Comparison of ENCODE assay signal across 8 cellular contexts in genomic region chr10:117496616-117497028, GRCh38. TPM values are rescaled to one million over a fixed set of nuclear protein-coding genes. Genes with fewer than 3 reads are reported as not detected.
DNase-seq lines count a peak whose midpoint lies in the region; ATAC-seq and TF ChIP-seq lines count a peak whose summit lies in the region.

No MANE protein-coding gene starts in this region.

- DNase-seq in AG04449 (ENCODE audit: low read depth, low spot score) (peak; percentile 40), NCI-H345 treated with DMSO at 0.1 percent for 48 hours (lab: John Stamatoyannopoulos, UW; ENCODE audit: unreplicated experiment) (peak; percentile 4), cerebellum (ENCODE audit: low spot score) (peak; percentile 67), left kidney (ENCODE audit: low read depth, low spot score) (peak; percentile 90)
- peak; percentile 82 for DNase-seq in activated CD4-positive, alpha-beta T cell treated with anti-CD3 and anti-CD28 coated beads for 36 hours
- DNase-seq in stimulated activated CD4-positive, alpha-beta T cell treated with anti-CD3 and anti-CD28 coated beads, Interleukin-2, amount 100 ng/mL, for 48 hours = peak; percentile 67 to 69

- no peak overlapping the region for H3K27ac Mint-ChIP-seq in activated CD4-positive, alpha-beta T cell treated with anti-CD3 and anti-CD28 coated beads for 36 hours

- H3K4me3 ChIP-seq in AG04449 (ENCODE audit: low read depth, low read length) = no peak overlapping the region

- H3K9me3 Mint-ChIP-seq in activated CD4-positive, alpha-beta T cell treated with anti-CD3 and anti-CD28 coated beads for 36 hours (ENCODE audit: low read depth) = no peaks in the 10 kb centered on the region

- no peak overlapping the region for H3K4me3 Mint-ChIP-seq in activated CD4-positive, alpha-beta T cell treated with anti-CD3 and anti-CD28 coated beads for 36 hours

- peaks cover 30% of the 10 kb centered on the region for H3K27me3 Mint-ChIP-seq in activated CD4-positive, alpha-beta T cell treated with anti-CD3 and anti-CD28 coated beads for 36 hours

- no peaks in the 10 kb centered on the region for H3K36me3 Mint-ChIP-seq in activated CD4-positive, alpha-beta T cell treated with anti-CD3 and anti-CD28 coated beads for 36 hours (ENCODE audit: low read depth)

- CTCF ChIA-PET in AG04449 (lab: Yijun Ruan, JAX) = interaction anchor here (0.7 to 5.4 kb wide), 46 partner anchors 9 to 1047 kb away, joined by 3 to 106 read pairs (median 5); partner anchors contain the start of gene EMX2
- CTCF ChIA-PET in activated CD4-positive, alpha-beta T cell treated with anti-CD3 and anti-CD28 coated beads for 36 hours (lab: Charles Lee) = interaction anchor here (0.6 to 5.2 kb wide), 26 partner anchors 8 to 962 kb away, joined by 3 to 59 read pairs (median 4); no protein-coding TSS in a partner anchor

- ATAC-seq in GM18870 (IDR thresholded peaks at IDR 0.05; ENCODE audit: unreplicated experiment) (peak; percentile 85), HG03159 (IDR thresholded peaks at IDR 0.05; ENCODE audit: unreplicated experiment) (peak; percentile 89)
- peak; percentile 72 for ATAC-seq in activated CD4-positive, alpha-beta T cell treated with anti-CD3 and anti-CD28 coated beads for 36 hours

- POLR2A ChIA-PET in AG04449 (lab: Yijun Ruan, JAX) = interaction anchor here (0.5 to 1.2 kb wide), 3 partner anchors 17 to 545 kb away, joined by 3 to 4 read pairs (median 3); no protein-coding TSS in a partner anchor
- POLR2A ChIA-PET in activated CD4-positive, alpha-beta T cell treated with anti-CD3 and anti-CD28 coated beads for 36 hours (lab: Charles Lee) = no interaction called here

- peak; percentile 88 for TF ChIP-seq CTCF in AG04449 (IDR thresholded peaks at IDR 0.05; ENCODE audit: insufficient read depth, low read length, missing control alignments)

- intact Hi-C loops in activated CD4-positive, alpha-beta T cell treated with anti-CD3 and anti-CD28 coated beads for 36 hours (cut with DNase I, micrococcal nuclease) = loop anchor here (1.0 to 10.0 kb wide), 7 partner anchors 745 to 1048 kb away; no protein-coding TSS in a partner anchor

- peaks cover 2% of the 10 kb centered on the region for H3K4me1 Mint-ChIP-seq in activated CD4-positive, alpha-beta T cell treated with anti-CD3 and anti-CD28 coated beads for 36 hours

RNA-seq across cellular contexts. Expression of gene EMX2, which starts 45.9 kb away (rescaled TPM):
- not detected for total RNA-seq in activated CD4-positive, alpha-beta T cell treated with anti-CD3 and anti-CD28 coated beads for 36 hours
- total RNA-seq in cerebellum = 0.09 TPM

Comparison
In these comparisons a context has a peak if more than half of its experiments do, and no peak if none do; other contexts are left out.
1. DNase-seq: peak in every context shown above with its lines; median percentile 90 in left kidney; 82 in activated CD4-positive, alpha-beta T cell treated with anti-CD3 and anti-CD28 coated beads for 36 hours; 68 in stimulated activated CD4-positive, alpha-beta T cell treated with anti-CD3 and anti-CD28 coated beads, Interleukin-2, amount 100 ng/mL, for 48 hours; 67 in cerebellum; 40 in AG04449; 4 in NCI-H345 treated with DMSO at 0.1 percent for 48 hours.